2 cellular contexts compared by ENCODE assay signal in the genomic region with DNA sequence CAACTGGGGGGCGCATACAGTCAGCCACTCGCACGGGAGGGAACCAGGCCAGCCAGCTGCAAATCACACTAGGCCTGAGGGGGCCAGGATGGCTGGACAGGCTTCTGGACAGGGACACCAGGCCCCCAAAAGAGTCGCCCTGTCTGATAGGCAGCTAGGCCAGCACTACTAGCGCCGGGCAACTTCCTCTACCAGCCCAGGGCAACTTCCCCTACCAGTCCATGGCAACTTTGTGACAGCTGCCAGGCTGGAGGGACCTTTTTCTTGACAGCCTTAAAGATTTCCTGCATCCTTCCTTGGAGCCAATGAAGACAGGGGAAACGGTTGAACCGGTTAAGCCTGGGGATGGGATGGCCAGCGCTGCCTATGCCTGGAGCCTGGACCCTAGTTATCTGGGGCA.
TF ChIP-seq lines count a peak whose summit lies in the region.

No MANE protein-coding gene starts in this region.

TF ChIP-seq in IMR-90, 13 proteins besides CTCF, POLR2A, EP300 and RAD21:
- no peak for TF ChIP-seq MAZ (IDR thresholded peaks at IDR 0.05; ENCODE audit: borderline replicate concordance, low read depth, low read length)
- no peak for TF ChIP-seq FOS (IDR thresholded peaks at IDR 0.05; ENCODE audit: low read depth, low read length)
- TF ChIP-seq CHD1 (IDR thresholded peaks at IDR 0.05; ENCODE audit: low read depth, low read length): no peak
- TF ChIP-seq MXI1 (IDR thresholded peaks at IDR 0.05; ENCODE audit: borderline replicate concordance, low read depth, low read length): no peak
- no peak for TF ChIP-seq MAFK (IDR thresholded peaks at IDR 0.05; ENCODE audit: low read depth, low read length)
- no peak for TF ChIP-seq NFE2L2 (IDR thresholded peaks at IDR 0.05; ENCODE audit: low read depth, low read length)

TF ChIP-seq in GM12878, 131 proteins besides CTCF, POLR2A, EP300 and RAD21:
- TF ChIP-seq, protein P1, sequence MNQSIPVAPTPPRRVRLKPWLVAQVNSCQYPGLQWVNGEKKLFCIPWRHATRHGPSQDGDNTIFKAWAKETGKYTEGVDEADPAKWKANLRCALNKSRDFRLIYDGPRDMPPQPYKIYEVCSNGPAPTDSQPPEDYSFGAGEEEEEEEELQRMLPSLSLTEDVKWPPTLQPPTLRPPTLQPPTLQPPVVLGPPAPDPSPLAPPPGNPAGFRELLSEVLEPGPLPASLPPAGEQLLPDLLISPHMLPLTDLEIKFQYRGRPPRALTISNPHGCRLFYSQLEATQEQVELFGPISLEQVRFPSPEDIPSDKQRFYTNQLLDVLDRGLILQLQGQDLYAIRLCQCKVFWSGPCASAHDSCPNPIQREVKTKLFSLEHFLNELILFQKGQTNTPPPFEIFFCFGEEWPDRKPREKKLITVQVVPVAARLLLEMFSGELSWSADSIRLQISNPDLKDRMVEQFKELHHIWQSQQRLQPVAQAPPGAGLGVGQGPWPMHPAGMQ (IDR thresholded peaks at IDR 0.05; ENCODE audit: borderline replicate concordance): no peak
- TF ChIP-seq, protein P2, sequence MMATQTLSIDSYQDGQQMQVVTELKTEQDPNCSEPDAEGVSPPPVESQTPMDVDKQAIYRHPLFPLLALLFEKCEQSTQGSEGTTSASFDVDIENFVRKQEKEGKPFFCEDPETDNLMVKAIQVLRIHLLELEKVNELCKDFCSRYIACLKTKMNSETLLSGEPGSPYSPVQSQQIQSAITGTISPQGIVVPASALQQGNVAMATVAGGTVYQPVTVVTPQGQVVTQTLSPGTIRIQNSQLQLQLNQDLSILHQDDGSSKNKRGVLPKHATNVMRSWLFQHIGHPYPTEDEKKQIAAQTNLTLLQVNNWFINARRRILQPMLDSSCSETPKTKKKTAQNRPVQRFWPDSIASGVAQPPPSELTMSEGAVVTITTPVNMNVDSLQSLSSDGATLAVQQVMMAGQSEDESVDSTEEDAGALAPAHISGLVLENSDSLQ (IDR thresholded peaks at IDR 0.05): peak; percentile 10; the same call in 1 of the 2 replicates
- TF ChIP-seq TCF12 (IDR thresholded peaks at IDR 0.05; ENCODE audit: low read depth, low read length): 0 out of 2 replicates have a peak, but pooled peaks have one; percentile 22
